In genomic region chr4:10924274-10924673, GRCh38 we compare ENCODE assay signal across 25 cellular contexts.
"Had no signal": no experiment of that assay in that cellular context is flagged by ENCODE, and none has a peak within 500 bp of the region (broad histone marks: within the 10 kb centered on the region; RNA-seq: fewer than 3 reads in every experiment).

No MANE protein-coding gene starts in this region.

- H3K9me3 ChIP-seq: left lung, mucosa of descending colon, pancreas, right atrium auricular region, stomach, testis, thyroid gland, transverse colon, upper lobe of left lung, vagina had no signal

- H3K4me3 ChIP-seq: hepatocyte, left lung, lung, mucosa of descending colon, pancreas, right atrium auricular region, skin epidermis, stomach, testis, thyroid gland, transverse colon, upper lobe of left lung, vagina had no signal

- H3K27me3 ChIP-seq: hepatocyte, left lung, pancreas, right atrium auricular region, stomach, testis, thyroid gland, transverse colon, upper lobe of left lung, vagina had no signal

- H3K4me1 Mint-ChIP-seq: naive thymus-derived CD4-positive, alpha-beta T cell had no signal

- H3K4me2 ChIP-seq: hepatocyte had no signal

- H3K79me2 ChIP-seq: hepatocyte had no signal

- H2AFZ ChIP-seq: hepatocyte had no signal

- H3K27ac ChIP-seq: hepatocyte, left lung, pancreas, right atrium auricular region, skin epidermis, stomach, testis, thyroid gland, transverse colon, upper lobe of left lung, vagina had no signal

- ATAC-seq: left cardiac atrium; left lung; mucosa of descending colon; naive thymus-derived CD4-positive, alpha-beta T cell; natural killer cell treated with Interleukin-12 subunit alpha and Interleukin-12 subunit beta and Interleukin-15 and Interleukin-18, amount 100 ng/mL, for 72 hours; pancreas; sciatic nerve; stimulated activated naive B cell treated with anti-CD40 and anti-IgM and Interleukin-4, amounts not matched to agents 10 μg/mL and 1 μg/mL and 100 μg/mL, for 72 hours; stimulated activated naive CD8-positive, alpha-beta T cell treated with anti-CD3 and anti-CD28 coated beads, Interleukin-15, Interleukin-2, amounts not matched to agents 100 U/mL and 50 U/mL, for 24 hours had no signal

- H3K9me3 Mint-ChIP-seq: stimulated activated naive B cell treated with anti-CD40 and anti-IgM and Interleukin-4, amounts not matched to agents 10 μg/mL and 1 μg/mL and 100 μg/mL, for 72 hours had no signal

- H3K27ac Mint-ChIP-seq: naive thymus-derived CD4-positive, alpha-beta T cell; natural killer cell treated with Interleukin-12 subunit alpha and Interleukin-12 subunit beta and Interleukin-15 and Interleukin-18, amount 100 ng/mL, for 72 hours; stimulated activated naive B cell treated with anti-CD40 and anti-IgM and Interleukin-4, amounts not matched to agents 10 μg/mL and 1 μg/mL and 100 μg/mL, for 72 hours had no signal

- H3K4me3 Mint-ChIP-seq: naive thymus-derived CD4-positive, alpha-beta T cell; natural killer cell treated with Interleukin-12 subunit alpha and Interleukin-12 subunit beta and Interleukin-15 and Interleukin-18, amount 100 ng/mL, for 72 hours; stimulated activated naive B cell treated with anti-CD40 and anti-IgM and Interleukin-4, amounts not matched to agents 10 μg/mL and 1 μg/mL and 100 μg/mL, for 72 hours had no signal

- H3K27me3 Mint-ChIP-seq: stimulated activated naive B cell treated with anti-CD40 and anti-IgM and Interleukin-4, amounts not matched to agents 10 μg/mL and 1 μg/mL and 100 μg/mL, for 72 hours had no signal

- DNase-seq: left cardiac atrium; left lung; midbrain; mucosa of descending colon; naive thymus-derived CD4-positive, alpha-beta T cell; nucleus accumbens; pancreas; stimulated activated CD4-positive, alpha-beta T cell treated with anti-CD3 and anti-CD28 coated beads, Interleukin-12 subunit alpha, Interleukin-12 subunit beta, amount 100 ng/mL, for 4 hours; stimulated activated CD4-positive, alpha-beta T cell treated with anti-CD3 and anti-CD28 coated beads, Interleukin-15, amount 100 ng/mL, for 24 hours; stimulated activated CD4-positive, alpha-beta T cell treated with anti-CD3 and anti-CD28 coated beads, Interleukin-2, amount 100 ng/mL, for 24 hours; stimulated activated CD4-positive, alpha-beta T cell treated with anti-CD3 and anti-CD28 coated beads, Interleukin-4, amount 100 ng/mL, for 1 hour; stimulated activated naive B cell treated with anti-CD40 and anti-IgM and Interleukin-4, amounts not matched to agents 10 μg/mL and 1 μg/mL and 100 μg/mL, for 72 hours; stimulated activated naive CD8-positive, alpha-beta T cell treated with anti-CD3 and anti-CD28 coated beads, Interleukin-15, Interleukin-2, amounts not matched to agents 100 U/mL and 50 U/mL, for 24 hours; stomach; testis; thyroid gland; transverse colon; upper lobe of left lung had no signal

- H3K36me3 ChIP-seq: left lung, pancreas, right atrium auricular region, stomach, thyroid gland, transverse colon, upper lobe of left lung, vagina had no signal

- H3K36me3 Mint-ChIP-seq: naive thymus-derived CD4-positive, alpha-beta T cell; natural killer cell treated with Interleukin-12 subunit alpha and Interleukin-12 subunit beta and Interleukin-15 and Interleukin-18, amount 100 ng/mL, for 72 hours; stimulated activated naive B cell treated with anti-CD40 and anti-IgM and Interleukin-4, amounts not matched to agents 10 μg/mL and 1 μg/mL and 100 μg/mL, for 72 hours had no signal

- H3K4me1 ChIP-seq: left lung, pancreas, right atrium auricular region, stomach, testis, thyroid gland, transverse colon, upper lobe of left lung, vagina had no signal
